Comparison of ENCODE assay signal across 8 cellular contexts in the genomic region with DNA sequence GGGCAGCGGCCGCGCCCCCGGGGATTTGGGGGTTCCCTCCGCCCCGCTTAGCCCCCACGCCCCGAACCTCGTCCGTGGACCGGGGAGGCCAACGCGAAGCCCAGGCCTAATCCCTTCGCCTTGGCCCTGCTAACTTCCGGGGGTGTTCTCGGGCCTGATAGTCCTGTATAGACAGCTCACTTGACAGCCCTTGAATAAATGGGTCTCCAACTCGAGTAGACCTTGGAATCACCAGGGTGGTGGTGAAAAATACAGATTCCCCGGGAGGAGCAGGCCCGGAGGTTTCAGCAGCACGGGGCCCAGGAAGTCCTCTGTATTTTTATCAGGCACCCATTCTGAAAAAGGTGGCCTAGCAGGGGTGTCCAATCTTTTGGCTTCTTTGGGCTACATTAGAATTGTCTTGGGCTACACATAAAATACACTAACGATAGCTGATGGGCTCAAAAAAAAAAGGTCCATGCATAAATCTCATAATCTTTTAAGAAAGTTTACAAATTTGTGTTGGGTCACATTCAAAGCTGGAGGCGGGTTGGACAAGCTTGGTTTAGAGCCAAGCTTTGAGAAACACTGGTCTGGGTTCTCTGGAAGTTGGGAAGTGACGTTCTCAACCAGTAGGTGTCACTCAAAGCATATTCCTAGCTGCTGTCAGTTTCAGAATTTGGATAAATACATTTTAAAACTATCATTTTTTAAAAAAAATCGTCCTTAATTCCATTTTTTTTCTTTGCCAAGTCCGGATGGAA.
A peak's percentile ranks its signal among the peaks of the same experiment; 100 is the strongest.
DNase-seq lines count a peak whose midpoint lies in the region; ATAC-seq, FAIRE-seq and TF ChIP-seq lines count a peak whose summit lies in the region.

No MANE protein-coding gene starts in this region.

- H3K4me3 Mint-ChIP-seq in CD4-positive, alpha-beta T cell: peak overlapping the region; percentile 89
- peak overlapping the region; percentile 66 for H3K4me3 Mint-ChIP-seq in WTC11
- H3K4me3 Mint-ChIP-seq in memory B cell: peak overlapping the region; percentile 78

- CTCF ChIA-PET in CD4-positive, alpha-beta T cell (lab: Charles Lee): interaction anchor here (0.5 to 2.9 kb wide), 4 partner anchors 16 to 686 kb away, joined by 3 to 17 read pairs (median 4); a partner anchor contains a TSS
- CTCF ChIA-PET in WTC11 (lab: Charles Lee): interaction anchor here (0.6 to 4.6 kb wide), 43 partner anchors 8 to 1226 kb away, joined by 3 to 111 read pairs (median 4); no protein-coding TSS in a partner anchor

- H3K27me3 ChIP-seq in CD4-positive, alpha-beta T cell (ENCODE audit: control insufficient read depth, insufficient read depth, low read length): peaks cover 18% of the 10 kb centered on the region
- H3K27me3 ChIP-seq in testis: no peaks in the 10 kb centered on the region

- intact Hi-C loops in CD4-positive, alpha-beta T cell (cut with DNase I, micrococcal nuclease): loop anchor here in 1 of 2 experiments (2.0 kb wide), 1 partner anchor 20 kb away; no protein-coding TSS in a partner anchor
- intact Hi-C loops in testis (cut with DNase I; ENCODE audit: low total_unique reads): no loop called here

- peak overlapping the region; percentile 67 to 73 for H3K4me3 ChIP-seq in testis

- peak overlapping the region; percentile 61 for H3K27ac Mint-ChIP-seq in CD4-positive, alpha-beta T cell
- H3K27ac Mint-ChIP-seq in WTC11 (no peak overlapping the region), memory B cell (peak overlapping the region; percentile 72)

- no peaks in the 10 kb centered on the region for H3K9me3 Mint-ChIP-seq in CD4-positive, alpha-beta T cell
- no peaks in the 10 kb centered on the region for H3K9me3 Mint-ChIP-seq in WTC11
- no peaks in the 10 kb centered on the region for H3K9me3 Mint-ChIP-seq in memory B cell

- H3K27me3 Mint-ChIP-seq in CD4-positive, alpha-beta T cell: peaks cover 34% of the 10 kb centered on the region
- H3K27me3 Mint-ChIP-seq in WTC11 (ENCODE audit: low read depth) (peaks cover 15% of the 10 kb centered on the region), memory B cell (peaks cover 2% of the 10 kb centered on the region)

- TF ChIP-seq POLR2A in testis (IDR thresholded peaks at IDR 0.05): no peak

- FAIRE-seq in endometrium (lab: Jason Lieb, UNC): peak; percentile 95

- ATAC-seq in CD4-positive, alpha-beta T cell (ENCODE audit: poor library complexity): peak; percentile 54
- ATAC-seq in GM18907 (IDR thresholded peaks at IDR 0.05; ENCODE audit: unreplicated experiment) (peak; percentile 44), HG03139 (IDR thresholded peaks at IDR 0.05; ENCODE audit: unreplicated experiment) (peak; percentile 46), WTC11 (peak; percentile 55), memory B cell (ENCODE audit: low read depth) (peak; percentile 52)

- no peaks in the 10 kb centered on the region for H3K9me3 ChIP-seq in CD4-positive, alpha-beta T cell (ENCODE audit: control insufficient read depth, low read length)
- H3K9me3 ChIP-seq in testis: no peaks in the 10 kb centered on the region

- 0% methylated on average over 11 to 20 of the region's 25 CpGs for WGBS in testis, 2 donors

- TF ChIP-seq CTCF in CD4-positive, alpha-beta T cell (IDR thresholded peaks at IDR 0.05): peak; percentile 78
- TF ChIP-seq CTCF in WTC11 (IDR thresholded peaks at IDR 0.05) (peak; percentile 33; the same call in 1 of the 2 replicates), testis (IDR thresholded peaks at IDR 0.05) (peak; percentile 54 to 61 (median 61))

- peaks cover 11% of the 10 kb centered on the region for H3K4me1 Mint-ChIP-seq in CD4-positive, alpha-beta T cell (ENCODE audit: low read depth)
- H3K4me1 Mint-ChIP-seq in WTC11: peaks cover 33% of the 10 kb centered on the region
- H3K4me1 Mint-ChIP-seq in memory B cell: peaks cover 8% of the 10 kb centered on the region

- H3K4me1 ChIP-seq in testis: peaks cover 8% of the 10 kb centered on the region

- H3K36me3 Mint-ChIP-seq in CD4-positive, alpha-beta T cell (ENCODE audit: low read depth): no peaks in the 10 kb centered on the region
- H3K36me3 Mint-ChIP-seq in WTC11 (no peaks in the 10 kb centered on the region), memory B cell (no peaks in the 10 kb centered on the region)

- POLR2A ChIA-PET in CD4-positive, alpha-beta T cell (lab: Charles Lee): interaction anchor here (0.7 to 2.2 kb wide), 2 partner anchors 8 to 9 kb away, joined by 4 to 5 read pairs; no protein-coding TSS in a partner anchor
- POLR2A ChIA-PET in WTC11 (lab: Charles Lee): interaction anchor here (0.5 to 0.8 kb wide), 2 partner anchors 188 to 857 kb away, joined by 3 to 5 read pairs; no protein-coding TSS in a partner anchor

- no peaks in the 10 kb centered on the region for H3K36me3 ChIP-seq in testis (ENCODE audit: low read depth, missing control alignments)

- no peak overlapping the region for H3K27ac ChIP-seq in CD4-positive, alpha-beta T cell (ENCODE audit: low read depth, low read length)
- H3K27ac ChIP-seq in testis: peak overlapping the region; percentile 97 to 98

- DNase-seq in CD4-positive, alpha-beta T cell: peak in 1 of 10 experiments; percentile 16
- DNase-seq in NCI-H2196 (lab: John Stamatoyannopoulos, UW; ENCODE audit: unreplicated experiment): peak; percentile 75
- peak; percentile 31 for DNase-seq in WTC11 (ENCODE audit: low spot score)
- DNase-seq in memory B cell (ENCODE audit: low spot score in 2 of 2): peak; percentile 33 to 42
- DNase-seq in testis: peak; percentile 82

TF ChIP-seq in WTC11, 78 proteins besides CTCF, POLR2A, EP300 and RAD21:
- no peak for TF ChIP-seq MXD4 (CRISPR knock-in tag; IDR thresholded peaks at IDR 0.05; ENCODE audit: borderline replicate concordance)
